ENCODE assay signal across 10 cellular contexts in genomic region chr9:133533878-133534277, GRCh38. TPM values are rescaled to one million over a fixed set of nuclear protein-coding genes. Genes with fewer than 3 reads are reported as not detected.
DNase-seq lines count a peak whose midpoint lies in the region; ATAC-seq, FAIRE-seq and TF ChIP-seq lines count a peak whose summit lies in the region.
"Had no signal": no experiment of that assay in that cellular context is flagged by ENCODE, and none has a peak within 500 bp of the region (broad histone marks: within the 10 kb centered on the region; RNA-seq: fewer than 3 reads in every experiment).

No MANE protein-coding gene starts in this region.

- H3K27ac Mint-ChIP-seq in GM23338, result no peak overlapping the region
- H3K27ac Mint-ChIP-seq: activated B cell treated with CpG ODN at 0.5 μM for 24 hours had no signal

- peaks cover 21% of the 10 kb centered on the region for H3K27me3 Mint-ChIP-seq in GM23338 (ENCODE audit: insufficient read depth, low read depth, poor library complexity)

- no peak overlapping the region for H3K27ac ChIP-seq in GM23338 (ENCODE audit: low read depth)
- H3K27ac ChIP-seq in adrenal gland, result peak overlapping the region in 3 of 5 donors; percentile 10 to 85 (median 71)
- H3K27ac ChIP-seq in kidney (ENCODE audit: low read depth in 2 of 2, low read length in 2 of 2), result peak overlapping the region; percentile 36 to 65
- H3K27ac ChIP-seq in small intestine (ENCODE audit: low read depth in 1 of 2, low read length in 1 of 2), result peak overlapping the region in 1 of 2 donors; percentile 20

- peak overlapping the region; percentile 58 for H3K4me3 Mint-ChIP-seq in GM23338
- H3K4me3 Mint-ChIP-seq: activated B cell treated with CpG ODN at 0.5 μM for 24 hours had no signal

- H3K27me3 ChIP-seq in GM23338 (ENCODE audit: insufficient read depth) (peaks cover 9% of the 10 kb centered on the region; the same call in 1 of the 2 replicates), adrenal gland (peaks cover 4% of the 10 kb centered on the region), skeletal muscle satellite cell (ENCODE audit: control insufficient read depth, insufficient read depth, low read length) (peaks cover 83% of the 10 kb centered on the region), small intestine (ENCODE audit: control insufficient read depth in 2 of 2, insufficient read depth in 2 of 2, low read length in 2 of 2) (peaks cover 3 to 5% of the 10 kb centered on the region in 2 donors)

- WGBS in adrenal gland, 4 donors, result 47 to 65% (median 54%) methylated on average over 6 to 11 of the region's 11 CpGs
- WGBS in small intestine, 3 donors, result 30 to 42% (median 40%) methylated on average over 10 to 11 of the region's 11 CpGs

- H3K4me1 Mint-ChIP-seq in GM23338, result peaks cover 19% of the 10 kb centered on the region; the same call in 2 of the 3 replicates

- H3K4me1 ChIP-seq in GM23338 (ENCODE audit: insufficient read depth) (peaks cover 10% of the 10 kb centered on the region; the same call in 1 of the 2 replicates), adrenal gland (replicated peaks in 1 of 2) (peaks cover 7 to 35% of the 10 kb centered on the region in 2 donors), kidney (ENCODE audit: control insufficient read depth in 1 of 2, insufficient read depth in 1 of 2, low read depth in 1 of 2, low read length in 2 of 2) (peaks cover 19 to 55% of the 10 kb centered on the region in 2 donors), skeletal muscle satellite cell (ENCODE audit: control insufficient read depth, insufficient read depth, low read length) (peaks cover 12% of the 10 kb centered on the region), small intestine (ENCODE audit: control insufficient read depth in 2 of 2, insufficient read depth in 1 of 2, low read depth in 1 of 2, low read length in 1 of 2) (peaks cover 0 to 2% of the 10 kb centered on the region in 2 donors)

- H3K9me3 Mint-ChIP-seq in GM23338, result no peaks in the 10 kb centered on the region
- H3K9me3 Mint-ChIP-seq: activated B cell treated with CpG ODN at 0.5 μM for 24 hours had no signal

- no peaks in the 10 kb centered on the region for H3K9me2 ChIP-seq in GM23338 (ENCODE audit: insufficient read depth)

- intact Hi-C loops in adrenal gland (cut with DNase I), result loop anchor here in 1 of 2 donors (10.0 kb wide), 1 partner anchor 191 kb away; no protein-coding TSS in a partner anchor
- intact Hi-C loops in kidney (cut with DNase I), result no loop called here

- H3K4me3 ChIP-seq in GM23338, result peak overlapping the region; percentile 56; the same call in 1 of the 2 replicates
- H3K4me3 ChIP-seq in adrenal gland, result peak overlapping the region in 1 of 4 donors; percentile 45
- peak overlapping the region in 1 of 2 donors; percentile 61 for H3K4me3 ChIP-seq in kidney (ENCODE audit: low read length in 2 of 2)
- H3K4me3 ChIP-seq in skeletal muscle satellite cell (ENCODE audit: low read length), result no peak overlapping the region
- no peak overlapping the region for H3K4me3 ChIP-seq in small intestine (ENCODE audit: low read depth in 1 of 2, low read length in 2 of 2)

- no peak for FAIRE-seq in kidney (lab: Jason Lieb, UNC)
- no peak for FAIRE-seq in small intestine (lab: Jason Lieb, UNC)

- TF ChIP-seq POLR2A in adrenal gland (IDR thresholded peaks at IDR 0.05), result no peak

- H3K4me2 ChIP-seq in GM23338 (peak overlapping the region; percentile 80), skeletal muscle satellite cell (ENCODE audit: low read length) (peak overlapping the region; percentile 59)

- DNase-seq in GM23338 (ENCODE audit: low spot score), result no peak
- DNase-seq in adrenal gland, result no peak
- DNase-seq in kidney, result no peak
- DNase-seq in small intestine, result no peak
- DNase-seq in NCI-H2196 treated with DMSO at 0.1 percent for 48 hours (lab: John Stamatoyannopoulos, UW; ENCODE audit: unreplicated experiment), result no peak
- no peak for DNase-seq in NCI-H146 treated with DMSO at 0.1 percent for 48 hours (lab: John Stamatoyannopoulos, UW; ENCODE audit: unreplicated experiment)
- DNase-seq: activated B cell treated with CpG ODN at 0.5 μM for 24 hours had no signal

- H3K9ac ChIP-seq in kidney (ENCODE audit: low read length in 2 of 2) (peak overlapping the region in 1 of 2 donors; percentile 34), skeletal muscle satellite cell (ENCODE audit: low read depth, low read length) (peak overlapping the region; percentile 21)

- H3K79me2 ChIP-seq in GM23338 (replicated peaks; ENCODE audit: insufficient read depth), result no peaks in the 10 kb centered on the region

- peak overlapping the region; percentile 96 for H2AFZ ChIP-seq in GM23338

- H3K36me3 ChIP-seq in GM23338 (ENCODE audit: insufficient read depth), result no peaks in the 10 kb centered on the region
- no peaks in the 10 kb centered on the region for H3K36me3 ChIP-seq in adrenal gland (replicated peaks in 1 of 2)
- no peaks in the 10 kb centered on the region for H3K36me3 ChIP-seq in kidney (ENCODE audit: control insufficient read depth in 1 of 2, insufficient read depth in 2 of 2, low read length in 2 of 2)
- no peaks in the 10 kb centered on the region for H3K36me3 ChIP-seq in skeletal muscle satellite cell (ENCODE audit: insufficient read depth, low read length)
- H3K36me3 ChIP-seq in small intestine (ENCODE audit: control insufficient read depth in 2 of 2, insufficient read depth in 2 of 2, low read length in 2 of 2), result no peaks in the 10 kb centered on the region

- 0 out of 2 replicates have a peak, but pooled peaks cover 4% of the 10 kb centered on the region for H3F3A ChIP-seq in GM23338 (replicated peaks; ENCODE audit: low read depth)

- no peaks in the 10 kb centered on the region for H3K36me3 Mint-ChIP-seq in GM23338 (ENCODE audit: low read depth)

- H3K9me3 ChIP-seq in adrenal gland (replicated peaks in 1 of 3), result no peaks in the 10 kb centered on the region
- no peaks in the 10 kb centered on the region for H3K9me3 ChIP-seq in kidney (ENCODE audit: control insufficient read depth in 1 of 2, low read length in 2 of 2)
- no peaks in the 10 kb centered on the region for H3K9me3 ChIP-seq in skeletal muscle satellite cell (replicated peaks; ENCODE audit: low read length)
- no peaks in the 10 kb centered on the region for H3K9me3 ChIP-seq in small intestine (ENCODE audit: control insufficient read depth, low read depth)

- ATAC-seq in GM23338 (no peak), GM21723 (IDR thresholded peaks at IDR 0.05; ENCODE audit: unreplicated experiment) (no peak)

- H4K20me1 ChIP-seq in GM23338 (replicated peaks; ENCODE audit: insufficient read depth), result no peaks in the 10 kb centered on the region

- TF ChIP-seq CTCF in GM23338 (conservative IDR thresholded peaks at IDR 0.05; ENCODE audit: low read depth in 2 of 2) (no peak), adrenal gland (IDR thresholded peaks at IDR 0.05) (no peak), kidney (IDR thresholded peaks at IDR 0.05; ENCODE audit: borderline replicate concordance, extremely low read depth, insufficient read depth) (no peak)

TF ChIP-seq in GM23338, 12 proteins besides CTCF, POLR2A, EP300 and RAD21 (continues in another document):
- TF ChIP-seq POLR2AphosphoS5 (IDR thresholded peaks at IDR 0.05; ENCODE audit: low read depth) (no peak), NANOG (IDR thresholded peaks at IDR 0.05; ENCODE audit: borderline replicate concordance) (no peak)

RNA-seq across cellular contexts. Expression of gene ADAMTSL2, which starts 0.6 kb away (rescaled TPM):
- 0.66 and 1.1 TPM in 2 replicates for total RNA-seq in GM23338 (2014; rRNA removed; shearing (Covaris generic))
- polyA plus RNA-seq in GM23338 (2016; fragmentation: Nextera tagmentation; extraction: Ambion mirVana), result 0.15 and 0.21 TPM in 2 replicates
- total RNA-seq in adrenal gland, result 100 to 1,000 TPM in 2 of 8 donors, 10 to 100 TPM in 6; 23.5 to 138 (median 70.9) TPM
- polyA plus RNA-seq in adrenal gland, result 100 to 1,000 TPM in 1 of 3 donors, 10 to 100 TPM in 1, 1 to 10 TPM in 1; 4.1 to 108 (median 35.3) TPM
- total RNA-seq in kidney, result 32.1 TPM
- 20.0 TPM for polyA plus RNA-seq in kidney (ENCODE audit: insufficient read depth, low read depth, low replicate concordance)
- total RNA-seq in skeletal muscle satellite cell (2012; rRNA removed), result under 0.01 and 0.44 TPM in 2 replicates
- polyA plus RNA-seq in small intestine, result 1 to 10 TPM in 1 of 3 donors, under 1 TPM in 2; 0.22 to 1.2 (median 0.27) TPM
- total RNA-seq: activated B cell treated with CpG ODN at 0.5 μM for 24 hours had no signal

RNA-seq across cellular contexts. Expression of gene MYMK, which starts 9.1 kb away (rescaled TPM):
- total RNA-seq in GM23338 (2014; rRNA removed; shearing (Covaris generic)), result not detected in 2 replicates
- polyA plus RNA-seq in GM23338 (2016; fragmentation: Nextera tagmentation; extraction: Ambion mirVana), result 0.54 TPM in 1 of 2 replicates, not detected in the other
- not detected for total RNA-seq in adrenal gland
- not detected for polyA plus RNA-seq in adrenal gland
- not detected for total RNA-seq in kidney
- not detected for polyA plus RNA-seq in kidney (ENCODE audit: insufficient read depth, low read depth, low replicate concordance)
- 4.4 TPM in 1 of 2 replicates, not detected in the other for total RNA-seq in skeletal muscle satellite cell (2012; rRNA removed)
- polyA plus RNA-seq in small intestine, result not detected
- total RNA-seq: activated B cell treated with CpG ODN at 0.5 μM for 24 hours, mucosa of gallbladder had no signal

RNA-seq across cellular contexts. Expression of gene SLC2A6, which starts 55.0 kb away (rescaled TPM):
- total RNA-seq in GM23338 (2014; rRNA removed; shearing (Covaris generic)), result 30.9 and 39.3 TPM in 2 replicates
- polyA plus RNA-seq in GM23338 (2016; fragmentation: Nextera tagmentation; extraction: Ambion mirVana), result 17.5 and 17.6 TPM in 2 replicates
- total RNA-seq in adrenal gland, result 10 to 100 TPM in 3 of 8 donors, 1 to 10 TPM in 5; 2.0 to 79.1 (median 8.8) TPM
- polyA plus RNA-seq in adrenal gland, result 1 to 10 TPM; 3.3 to 6.7 (median 5.0) TPM
- total RNA-seq in kidney, result 5.8 TPM
- polyA plus RNA-seq in kidney (ENCODE audit: insufficient read depth, low read depth, low replicate concordance), result 2.5 TPM
- total RNA-seq in skeletal muscle satellite cell (2012; rRNA removed), result 23.2 and 28.4 TPM in 2 replicates
- 1 to 10 TPM in 2 of 3 donors, under 1 TPM in 1; 0.89 to 2.5 (median 1.6) TPM for polyA plus RNA-seq in small intestine
